ENCODE assay signal across 20 cellular contexts in genomic region chr1:164784960-164785359, GRCh38.
DNase-seq lines count a peak whose midpoint lies in the region; ATAC-seq, FAIRE-seq and TF ChIP-seq lines count a peak whose summit lies in the region.
"Had no signal": no experiment of that assay in that cellular context is flagged by ENCODE, and none has a peak within 500 bp of the region (broad histone marks: within the 10 kb centered on the region; RNA-seq: fewer than 3 reads in every experiment).

No MANE protein-coding gene starts in this region.

- CTCF ChIA-PET in WTC11 (lab: Charles Lee) = interaction anchor here (0.5 to 0.8 kb wide), 3 partner anchors 37 to 111 kb away, joined by 3 to 4 read pairs (median 4); no protein-coding TSS in a partner anchor

- H3K27ac Mint-ChIP-seq in WTC11 (peak overlapping the region; percentile 63; the same call in 1 of the 2 replicates), mesothelial cell of epicardium (peak overlapping the region; percentile 95)
- H3K27ac Mint-ChIP-seq: activated CD4-positive, alpha-beta T cell treated with anti-CD3 and anti-CD28 coated beads, Interleukin-2, amount 10 ng/mL, durations not matched to agents 7 days and 5 days; activated CD8-positive, alpha-beta memory T cell treated with anti-CD3 and anti-CD28 coated beads, Interleukin-2, amount 10 ng/mL, durations not matched to agents 7 days and 5 days; activated naive CD4-positive, alpha-beta T cell treated with anti-CD3 and anti-CD28 coated beads, Interleukin-2, amount 50 U/mL, for 24 hours; immature natural killer cell; T-helper 2 cell treated with Interferon-gamma antibody and Interleukin-4, amounts not matched to agents 5 μg/mL and 100 μg/mL, for 36 hours had no signal

- H3K27me3 ChIP-seq in stomach = no peaks in the 10 kb centered on the region
- H3K27me3 ChIP-seq: hepatocyte, left lung had no signal

- no peaks in the 10 kb centered on the region for H3K36me3 ChIP-seq in stomach
- H3K36me3 ChIP-seq: left lung had no signal

- FAIRE-seq in D721Med (lab: Jason Lieb, UNC) = peak; percentile 38
- FAIRE-seq: GM12891 had no signal

- POLR2A ChIA-PET in WTC11 (lab: Charles Lee) = no interaction called here

- H3K9me3 ChIP-seq in stomach = no peaks in the 10 kb centered on the region
- H3K9me3 ChIP-seq: left lung had no signal

- no peak for DNase-seq in D721Med (ENCODE audit: insufficient read length, low spot score)
- DNase-seq in WTC11 (ENCODE audit: low spot score) = no peak
- DNase-seq in mesothelial cell of epicardium (ENCODE audit: low spot score in 2 of 2, unreplicated experiment in 2 of 2) = no peak
- DNase-seq in stomach = no peak
- no peak for DNase-seq in OCI-M2 (lab: John Stamatoyannopoulos, UW; ENCODE audit: unreplicated experiment)
- DNase-seq in germinal center (ENCODE audit: low spot score) = no peak
- DNase-seq in NCI-H2107 (lab: John Stamatoyannopoulos, UW) = no peak
- DNase-seq: activated CD4-positive, alpha-beta T cell treated with anti-CD3 and anti-CD28 coated beads, Interleukin-2, amount 10 ng/mL, durations not matched to agents 7 days and 5 days; activated CD8-positive, alpha-beta memory T cell treated with anti-CD3 and anti-CD28 coated beads, Interleukin-2, amount 10 ng/mL, durations not matched to agents 7 days and 5 days; immature natural killer cell; left lung; NCI-H1092; NCI-H187; NCI-H774 had no signal

- TF ChIP-seq EP300 in stomach (IDR thresholded peaks at IDR 0.05) = no peak

- no peak for ATAC-seq in WTC11
- no peak for ATAC-seq in activated CD4-positive, CD25-positive, alpha-beta regulatory T cell treated with anti-CD3 and anti-CD28 coated beads, Interleukin-2, amount 50 U/mL, for 24 hours
- ATAC-seq: activated CD8-positive, alpha-beta memory T cell treated with anti-CD3 and anti-CD28 coated beads, Interleukin-2, amount 10 ng/mL, durations not matched to agents 7 days and 5 days; left lung had no signal

- H3K4me3 Mint-ChIP-seq in WTC11 (no peak overlapping the region), mesothelial cell of epicardium (no peak overlapping the region)
- H3K4me3 Mint-ChIP-seq: activated CD4-positive, alpha-beta T cell treated with anti-CD3 and anti-CD28 coated beads, Interleukin-2, amount 10 ng/mL, durations not matched to agents 7 days and 5 days; activated CD8-positive, alpha-beta memory T cell treated with anti-CD3 and anti-CD28 coated beads, Interleukin-2, amount 10 ng/mL, durations not matched to agents 7 days and 5 days; activated naive CD4-positive, alpha-beta T cell treated with anti-CD3 and anti-CD28 coated beads, Interleukin-2, amount 50 U/mL, for 24 hours; immature natural killer cell; T-helper 2 cell treated with Interferon-gamma antibody and Interleukin-4, amounts not matched to agents 5 μg/mL and 100 μg/mL, for 36 hours had no signal

- H3K4me1 Mint-ChIP-seq in WTC11 (peaks cover 68% of the 10 kb centered on the region), mesothelial cell of epicardium (peaks cover 96% of the 10 kb centered on the region)
- H3K4me1 Mint-ChIP-seq: activated CD4-positive, alpha-beta T cell treated with anti-CD3 and anti-CD28 coated beads, Interleukin-2, amount 10 ng/mL, durations not matched to agents 7 days and 5 days; activated CD8-positive, alpha-beta memory T cell treated with anti-CD3 and anti-CD28 coated beads, Interleukin-2, amount 10 ng/mL, durations not matched to agents 7 days and 5 days; activated naive CD4-positive, alpha-beta T cell treated with anti-CD3 and anti-CD28 coated beads, Interleukin-2, amount 50 U/mL, for 24 hours had no signal

- H3K27me3 Mint-ChIP-seq in WTC11 (ENCODE audit: low read depth) (no peaks in the 10 kb centered on the region), mesothelial cell of epicardium (ENCODE audit: low read depth) (no peaks in the 10 kb centered on the region)

- no peak overlapping the region for H3K4me3 ChIP-seq in stomach
- H3K4me3 ChIP-seq: hepatocyte, left lung had no signal

- intact Hi-C loops in stomach (cut with DNase I; ENCODE audit: low total_unique reads) = no loop called here

- H3K4me1 ChIP-seq in stomach = peaks cover 23 to 81% (median 52%) of the 10 kb centered on the region in 4 donors

- TF ChIP-seq CTCF in D721Med (IDR thresholded peaks at IDR 0.05; ENCODE audit: insufficient read depth, missing control alignments) (no peak), WTC11 (IDR thresholded peaks at IDR 0.05) (no peak), mesothelial cell of epicardium (IDR thresholded peaks at IDR 0.05; ENCODE audit: unreplicated experiment) (no peak), stomach (IDR thresholded peaks at IDR 0.05) (no peak)

- H3K9me3 Mint-ChIP-seq in WTC11 (no peaks in the 10 kb centered on the region), mesothelial cell of epicardium (no peaks in the 10 kb centered on the region)
- H3K9me3 Mint-ChIP-seq: activated CD4-positive, alpha-beta T cell treated with anti-CD3 and anti-CD28 coated beads, Interleukin-2, amount 10 ng/mL, durations not matched to agents 7 days and 5 days; activated naive CD4-positive, alpha-beta T cell treated with anti-CD3 and anti-CD28 coated beads, Interleukin-2, amount 50 U/mL, for 24 hours; immature natural killer cell; T-helper 2 cell treated with Interferon-gamma antibody and Interleukin-4, amounts not matched to agents 5 μg/mL and 100 μg/mL, for 36 hours had no signal

- WGBS in stomach, 5 donors = 85 to 93% (median 91%) methylated on average over 6 of the region's 6 CpGs

- H3K36me3 Mint-ChIP-seq in WTC11 (no peaks in the 10 kb centered on the region), mesothelial cell of epicardium (no peaks in the 10 kb centered on the region)
- H3K36me3 Mint-ChIP-seq: activated CD8-positive, alpha-beta memory T cell treated with anti-CD3 and anti-CD28 coated beads, Interleukin-2, amount 10 ng/mL, durations not matched to agents 7 days and 5 days; activated naive CD4-positive, alpha-beta T cell treated with anti-CD3 and anti-CD28 coated beads, Interleukin-2, amount 50 U/mL, for 24 hours; immature natural killer cell had no signal

- peak overlapping the region in 4 of 5 donors; percentile 13 to 81 (median 74) for H3K27ac ChIP-seq in stomach
- H3K27ac ChIP-seq: C4-2B had no signal

- TF ChIP-seq POLR2A in stomach (IDR thresholded peaks at IDR 0.05) = no peak

TF ChIP-seq in WTC11, 78 proteins besides CTCF, POLR2A, EP300 and RAD21:
- TF ChIP-seq FOXJ3 (CRISPR knock-in tag; IDR thresholded peaks at IDR 0.05; ENCODE audit: borderline replicate concordance) = no peak
- no peak for TF ChIP-seq MYBL2 (CRISPR knock-in tag; IDR thresholded peaks at IDR 0.05)
- TF ChIP-seq ZNF138 (CRISPR knock-in tag; conservative IDR thresholded peaks at IDR 0.05) = no peak
- no peak for TF ChIP-seq ZNF671 (CRISPR knock-in tag; IDR thresholded peaks at IDR 0.05)
- no peak for TF ChIP-seq ZNF425 (CRISPR knock-in tag; conservative IDR thresholded peaks at IDR 0.05)
- no peak for TF ChIP-seq GTF2I (CRISPR knock-in tag; conservative IDR thresholded peaks at IDR 0.05)
- TF ChIP-seq ZSCAN18 (CRISPR knock-in tag; IDR thresholded peaks at IDR 0.05) = no peak
- TF ChIP-seq GABPB1 (CRISPR knock-in tag; IDR thresholded peaks at IDR 0.05) = no peak
